In genomic region chr3:13249630-13250395, GRCh38 we compare ENCODE assay signal across 26 cellular contexts.
"Had no signal": no experiment of that assay in that cellular context is flagged by ENCODE, and none has a peak within 500 bp of the region (broad histone marks: within the 10 kb centered on the region; RNA-seq: fewer than 3 reads in every experiment).

No MANE protein-coding gene starts in this region.

- DNase-seq: hippocampal formation; kidney; left colon; left ventricle myocardium inferior; mesendoderm; naive B cell; natural killer cell; nephron progenitor cell; stimulated activated CD4-positive, alpha-beta T cell treated with anti-CD3 and anti-CD28 coated beads, Interleukin-1b, Interleukin-23, amount 100 ng/mL, for 48 hours; stimulated activated CD4-positive, alpha-beta T cell treated with anti-CD3 and anti-CD28 coated beads, Interleukin-2, amount 100 ng/mL, for 48 hours; stimulated activated CD4-positive, alpha-beta T cell treated with anti-CD3 and anti-CD28 coated beads, Interleukin-4, amount 100 ng/mL, for 4 hours; stimulated activated CD8-positive, alpha-beta memory T cell treated with anti-CD3 and anti-CD28 coated beads, Interleukin-4, amount 100 ng/mL, for 48 hours; stimulated activated naive CD4-positive, alpha-beta T cell treated with Interleukin-2 at 50 U/mL for 16 hours; stimulated activated naive CD8-positive, alpha-beta T cell treated with anti-CD3 and anti-CD28 coated beads, Interleukin-15, amount 100 ng/mL, for 72 hours; substantia nigra; uterus had no signal

- ATAC-seq: left colon; natural killer cell; pancreas; right lobe of liver; stimulated activated memory B cell treated with anti-CD40 and anti-IgM and Interleukin-4, amounts not matched to agents 10 μg/mL and 1 μg/mL and 100 μg/mL, for 72 hours; stimulated activated naive CD8-positive, alpha-beta T cell treated with anti-CD3 and anti-CD28 coated beads, Interleukin-15, amount 100 ng/mL, for 72 hours had no signal

- H3K9me3 Mint-ChIP-seq: mesothelial cell of epicardium; naive B cell; natural killer cell; nephron progenitor cell; stimulated activated memory B cell treated with anti-CD40 and anti-IgM and Interleukin-4, amounts not matched to agents 10 μg/mL and 1 μg/mL and 100 μg/mL, for 72 hours; stimulated activated naive CD8-positive, alpha-beta T cell treated with anti-CD3 and anti-CD28 coated beads, Interleukin-15, amount 100 ng/mL, for 72 hours; type B pancreatic cell had no signal

- H3K4me1 ChIP-seq: pancreas, prostate gland, tibial nerve, uterus had no signal

- H3K27ac ChIP-seq: left ventricle myocardium inferior, pancreas, prostate gland, right lobe of liver, tibial nerve, uterus had no signal

- H3K4me3 ChIP-seq: left ventricle myocardium inferior, lung, pancreas, prostate gland, right lobe of liver, smooth muscle cell, tibial nerve, uterus had no signal

- H3K4me1 Mint-ChIP-seq: mesothelial cell of epicardium; natural killer cell; stimulated activated memory B cell treated with anti-CD40 and anti-IgM and Interleukin-4, amounts not matched to agents 10 μg/mL and 1 μg/mL and 100 μg/mL, for 72 hours; stimulated activated naive CD8-positive, alpha-beta T cell treated with anti-CD3 and anti-CD28 coated beads, Interleukin-15, amount 100 ng/mL, for 72 hours had no signal

- H3K4me3 Mint-ChIP-seq: mesothelial cell of epicardium; naive B cell; natural killer cell; nephron progenitor cell; stimulated activated memory B cell treated with anti-CD40 and anti-IgM and Interleukin-4, amounts not matched to agents 10 μg/mL and 1 μg/mL and 100 μg/mL, for 72 hours; stimulated activated naive CD8-positive, alpha-beta T cell treated with anti-CD3 and anti-CD28 coated beads, Interleukin-15, amount 100 ng/mL, for 72 hours; type B pancreatic cell had no signal

- H3K27ac Mint-ChIP-seq: mesothelial cell of epicardium; naive B cell; natural killer cell; nephron progenitor cell; stimulated activated memory B cell treated with anti-CD40 and anti-IgM and Interleukin-4, amounts not matched to agents 10 μg/mL and 1 μg/mL and 100 μg/mL, for 72 hours; stimulated activated naive CD8-positive, alpha-beta T cell treated with anti-CD3 and anti-CD28 coated beads, Interleukin-15, amount 100 ng/mL, for 72 hours; type B pancreatic cell had no signal

- H3K36me3 Mint-ChIP-seq: mesothelial cell of epicardium; naive B cell; natural killer cell; stimulated activated memory B cell treated with anti-CD40 and anti-IgM and Interleukin-4, amounts not matched to agents 10 μg/mL and 1 μg/mL and 100 μg/mL, for 72 hours; type B pancreatic cell had no signal

- H3K27me3 ChIP-seq: pancreas, right lobe of liver, tibial nerve, uterus had no signal

- FAIRE-seq: islet of Langerhans, kidney, pancreas had no signal

- H3K9me3 ChIP-seq: left ventricle myocardium inferior, pancreas, prostate gland, right lobe of liver, tibial nerve, uterus had no signal

- H3K36me3 ChIP-seq: left ventricle myocardium inferior, pancreas, prostate gland, right lobe of liver, tibial nerve, uterus had no signal

- H3K4me2 ChIP-seq: smooth muscle cell had no signal
